19 cellular contexts compared by ENCODE assay signal in genomic region chr1:31487143-31487542, GRCh38.
DNase-seq lines count a peak whose midpoint lies in the region; ATAC-seq and TF ChIP-seq lines count a peak whose summit lies in the region.
"Had no signal": no experiment of that assay in that cellular context is flagged by ENCODE, and none has a peak within 500 bp of the region (broad histone marks: within the 10 kb centered on the region; RNA-seq: fewer than 3 reads in every experiment).

No MANE protein-coding gene starts in this region.

- ATAC-seq in effector memory CD8-positive, alpha-beta T cell (replicated peaks), result no peak
- ATAC-seq in stimulated activated naive B cell treated with anti-CD40 and anti-IgM and Interleukin-4, amounts not matched to agents 10 μg/mL and 1 μg/mL and 100 μg/mL, for 72 hours (replicated peaks), result no peak
- ATAC-seq in HG02763 (IDR thresholded peaks at IDR 0.05; ENCODE audit: unreplicated experiment), result no peak
- ATAC-seq in HG02884 (IDR thresholded peaks at IDR 0.05; ENCODE audit: unreplicated experiment), result no peak

- TF ChIP-seq CTCF in coronary artery (IDR thresholded peaks at IDR 0.05), result no peak

- no peak overlapping the region for H3K27ac ChIP-seq in coronary artery
- H3K27ac ChIP-seq: Peyer's patch, sigmoid colon had no signal

- H3K9me3 Mint-ChIP-seq in activated naive CD4-positive, alpha-beta T cell treated with anti-CD3 and anti-CD28 coated beads, Interleukin-2, amount 10 ng/mL, durations not matched to agents 7 days and 5 days, result peaks cover 8% of the 10 kb centered on the region
- H3K9me3 Mint-ChIP-seq in effector memory CD8-positive, alpha-beta T cell, result no peaks in the 10 kb centered on the region
- H3K9me3 Mint-ChIP-seq in stimulated activated naive B cell treated with anti-CD40 and anti-IgM and Interleukin-4, amounts not matched to agents 10 μg/mL and 1 μg/mL and 100 μg/mL, for 72 hours, result peaks cover 6 to 12% of the 10 kb centered on the region in 2 donors

- peaks cover 8% of the 10 kb centered on the region for H3K27me3 Mint-ChIP-seq in activated naive CD4-positive, alpha-beta T cell treated with anti-CD3 and anti-CD28 coated beads, Interleukin-2, amount 10 ng/mL, durations not matched to agents 7 days and 5 days
- peaks cover 0 to 6% of the 10 kb centered on the region in 2 donors for H3K27me3 Mint-ChIP-seq in effector memory CD8-positive, alpha-beta T cell
- H3K27me3 Mint-ChIP-seq in stimulated activated naive B cell treated with anti-CD40 and anti-IgM and Interleukin-4, amounts not matched to agents 10 μg/mL and 1 μg/mL and 100 μg/mL, for 72 hours, result no peaks in the 10 kb centered on the region

- peaks cover 2% of the 10 kb centered on the region for H3K36me3 Mint-ChIP-seq in activated naive CD4-positive, alpha-beta T cell treated with anti-CD3 and anti-CD28 coated beads, Interleukin-2, amount 10 ng/mL, durations not matched to agents 7 days and 5 days
- H3K36me3 Mint-ChIP-seq in effector memory CD8-positive, alpha-beta T cell (ENCODE audit: insufficient read depth), result peaks cover 12% of the 10 kb centered on the region
- peaks cover 0 to 7% of the 10 kb centered on the region in 2 donors for H3K36me3 Mint-ChIP-seq in stimulated activated naive B cell treated with anti-CD40 and anti-IgM and Interleukin-4, amounts not matched to agents 10 μg/mL and 1 μg/mL and 100 μg/mL, for 72 hours

- peak overlapping the region; percentile 16 for H3K4me3 Mint-ChIP-seq in activated naive CD4-positive, alpha-beta T cell treated with anti-CD3 and anti-CD28 coated beads, Interleukin-2, amount 10 ng/mL, durations not matched to agents 7 days and 5 days
- peak overlapping the region; percentile 61 to 67 for H3K4me3 Mint-ChIP-seq in effector memory CD8-positive, alpha-beta T cell
- no peak overlapping the region for H3K4me3 Mint-ChIP-seq in stimulated activated naive B cell treated with anti-CD40 and anti-IgM and Interleukin-4, amounts not matched to agents 10 μg/mL and 1 μg/mL and 100 μg/mL, for 72 hours

- no peak overlapping the region for H3K4me3 ChIP-seq in coronary artery
- H3K4me3 ChIP-seq: sigmoid colon had no signal

- CTCF ChIA-PET in activated naive CD4-positive, alpha-beta T cell treated with anti-CD3 and anti-CD28 coated beads, Interleukin-2, amount 10 ng/mL, durations not matched to agents 7 days and 5 days (lab: Charles Lee), result interaction anchor here (1.6 kb wide), 1 partner anchor 62 kb away, joined by 5 read pairs; no protein-coding TSS in a partner anchor

- DNase-seq in activated naive CD4-positive, alpha-beta T cell treated with anti-CD3 and anti-CD28 coated beads, Interleukin-2, amount 10 ng/mL, durations not matched to agents 7 days and 5 days, result peak; percentile 38
- no peak for DNase-seq in activated naive CD4-positive, alpha-beta T cell (lab: John Stamatoyannopoulos, UW)
- peak; percentile 42 for DNase-seq in NAMALWA (ENCODE audit: low spot score)
- DNase-seq in effector memory CD8-positive, alpha-beta T cell, result no peak
- DNase-seq in stimulated activated naive B cell treated with anti-CD40 and anti-IgM and Interleukin-4, amounts not matched to agents 10 μg/mL and 1 μg/mL and 100 μg/mL, for 72 hours, result no peak
- DNase-seq in coronary artery (ENCODE audit: low spot score), result no peak
- DNase-seq: activated CD4-positive, alpha-beta T cell treated with anti-CD3 and anti-CD28 coated beads, Interleukin-2, amount 50 U/mL, for 48 hours; activated effector memory CD4-positive, alpha-beta T cell treated with anti-CD3 and anti-CD28 coated beads, Interleukin-2, amount 50 U/mL, for 16 hours; COR-L47; foreskin fibroblast; left colon; NCI-H1048; NCI-H2107; NCI-H774; occipital lobe; Peyer's patch; sigmoid colon had no signal

- peak overlapping the region; percentile 80 for H3K27ac Mint-ChIP-seq in activated naive CD4-positive, alpha-beta T cell treated with anti-CD3 and anti-CD28 coated beads, Interleukin-2, amount 10 ng/mL, durations not matched to agents 7 days and 5 days
- peak overlapping the region; percentile 93 to 95 for H3K27ac Mint-ChIP-seq in effector memory CD8-positive, alpha-beta T cell
- H3K27ac Mint-ChIP-seq in stimulated activated naive B cell treated with anti-CD40 and anti-IgM and Interleukin-4, amounts not matched to agents 10 μg/mL and 1 μg/mL and 100 μg/mL, for 72 hours, result peak overlapping the region; percentile 56

- H3K4me1 Mint-ChIP-seq in activated naive CD4-positive, alpha-beta T cell treated with anti-CD3 and anti-CD28 coated beads, Interleukin-2, amount 10 ng/mL, durations not matched to agents 7 days and 5 days, result peaks cover 17% of the 10 kb centered on the region
- peaks cover 11 to 12% of the 10 kb centered on the region in 2 donors for H3K4me1 Mint-ChIP-seq in effector memory CD8-positive, alpha-beta T cell (ENCODE audit: low read depth in 2 of 2)
- H3K4me1 Mint-ChIP-seq in stimulated activated naive B cell treated with anti-CD40 and anti-IgM and Interleukin-4, amounts not matched to agents 10 μg/mL and 1 μg/mL and 100 μg/mL, for 72 hours, result peaks cover 14 to 15% of the 10 kb centered on the region in 2 donors

Comparison
In these comparisons a context has a peak if more than half of its experiments do, and no peak if none do; other contexts are left out.
1. DNase-seq: peak in activated naive CD4-positive, alpha-beta T cell treated with anti-CD3 and anti-CD28 coated beads, Interleukin-2, amount 10 ng/mL, durations not matched to agents 7 days and 5 days (single experiment) and NAMALWA (single experiment); none in activated naive CD4-positive, alpha-beta T cell (0 of 4), effector memory CD8-positive, alpha-beta T cell (0 of 3), stimulated activated naive B cell treated with anti-CD40 and anti-IgM and Interleukin-4, amounts not matched to agents 10 μg/mL and 1 μg/mL and 100 μg/mL, for 72 hours (single experiment) and coronary artery (single experiment).
2. H3K4me3 Mint-ChIP-seq: peak in activated naive CD4-positive, alpha-beta T cell treated with anti-CD3 and anti-CD28 coated beads, Interleukin-2, amount 10 ng/mL, durations not matched to agents 7 days and 5 days (single experiment) and effector memory CD8-positive, alpha-beta T cell (2 of 2); none in stimulated activated naive B cell treated with anti-CD40 and anti-IgM and Interleukin-4, amounts not matched to agents 10 μg/mL and 1 μg/mL and 100 μg/mL, for 72 hours (0 of 2).
3. Peak in every context shown above with its lines, with median percentiles within 50 percentile points of each other: H3K27ac Mint-ChIP-seq.